Comparison of ENCODE assay signal across 9 cellular contexts in genomic region chr14:94056579-94057308, GRCh38. TPM values are rescaled to one million over a fixed set of nuclear protein-coding genes. Genes with fewer than 3 reads are reported as not detected.
DNase-seq lines count a peak whose midpoint lies in the region; ATAC-seq, FAIRE-seq and TF ChIP-seq lines count a peak whose summit lies in the region.
"Had no signal": no experiment of that assay in that cellular context is flagged by ENCODE, and none has a peak within 500 bp of the region (broad histone marks: within the 10 kb centered on the region; RNA-seq: fewer than 3 reads in every experiment).

No MANE protein-coding gene starts in this region.

- no peaks in the 10 kb centered on the region for H3K27me3 Mint-ChIP-seq in activated naive CD4-positive, alpha-beta T cell treated with anti-CD3 and anti-CD28 coated beads, Interleukin-2, amount 50 U/mL, for 24 hours

- H3K9me3 Mint-ChIP-seq in activated naive CD4-positive, alpha-beta T cell treated with anti-CD3 and anti-CD28 coated beads, Interleukin-2, amount 50 U/mL, for 24 hours, result no peaks in the 10 kb centered on the region

- FAIRE-seq in kidney (lab: Jason Lieb, UNC), result no peak

- H3K9ac ChIP-seq in kidney (ENCODE audit: low read length in 2 of 2), result no peak overlapping the region

- peak; percentile 8 to 23 for DNase-seq in stimulated activated CD8-positive, alpha-beta memory T cell treated with anti-CD3 and anti-CD28 coated beads, Interleukin-15, amount 100 ng/mL, for 48 hours (ENCODE audit: low read depth in 2 of 2)
- no peak for DNase-seq in stimulated activated CD8-positive, alpha-beta memory T cell treated with anti-CD3 and anti-CD28 coated beads, Interleukin-4, amount 100 ng/mL, for 48 hours
- DNase-seq in tibial nerve (ENCODE audit: low spot score in 2 of 2) (no peak), HK-2 (ENCODE audit: unreplicated experiment) (no peak), GM13977 (ENCODE audit: low spot score) (no peak), kidney (no peak)
- DNase-seq: aorta had no signal

- no peak for TF ChIP-seq EP300 in tibial nerve (IDR thresholded peaks at IDR 0.05)

- H3K27ac ChIP-seq in tibial nerve, result peak overlapping the region in 3 of 4 donors; percentile 44 to 65 (median 60)
- H3K27ac ChIP-seq in kidney (ENCODE audit: low read depth in 2 of 2, low read length in 2 of 2), result no peak overlapping the region

- intact Hi-C loops in kidney (cut with DNase I), result no loop called here

- 59 to 60% methylated on average over 6 of the region's 6 CpGs for WGBS in tibial nerve, 2 donors

- peaks cover 68% of the 10 kb centered on the region for H3K4me1 Mint-ChIP-seq in activated naive CD4-positive, alpha-beta T cell treated with anti-CD3 and anti-CD28 coated beads, Interleukin-2, amount 50 U/mL, for 24 hours

- no peak for TF ChIP-seq CTCF in tibial nerve (IDR thresholded peaks at IDR 0.05)
- TF ChIP-seq CTCF in GM13977 (IDR thresholded peaks at IDR 0.05; ENCODE audit: extremely low read depth, insufficient read depth, missing control alignments), result no peak
- TF ChIP-seq CTCF in kidney (IDR thresholded peaks at IDR 0.05; ENCODE audit: borderline replicate concordance, extremely low read depth, insufficient read depth), result no peak

- H3K27ac Mint-ChIP-seq in activated naive CD4-positive, alpha-beta T cell treated with anti-CD3 and anti-CD28 coated beads, Interleukin-2, amount 50 U/mL, for 24 hours, result peak overlapping the region; percentile 68

- no peaks in the 10 kb centered on the region for H3K27me3 ChIP-seq in tibial nerve

- no peaks in the 10 kb centered on the region for H3K9me3 ChIP-seq in tibial nerve
- no peaks in the 10 kb centered on the region for H3K9me3 ChIP-seq in kidney (ENCODE audit: control insufficient read depth in 1 of 2, low read length in 2 of 2)

- no peak for TF ChIP-seq POLR2A in tibial nerve (IDR thresholded peaks at IDR 0.05)

- in situ Hi-C loops in GM13977 (cut with MboI; ENCODE audit: low pct_unique_long_range_greater_than_20kb, low sequenced_read_pairs, unreplicated experiment), result no loop called here

- H3K4me3 ChIP-seq in tibial nerve (no peak overlapping the region), kidney (ENCODE audit: low read length in 2 of 2) (no peak overlapping the region)

- ATAC-seq in HG03025 (IDR thresholded peaks at IDR 0.05; ENCODE audit: low FRiP score, unreplicated experiment), result peak; percentile 76

- H3K36me3 ChIP-seq in tibial nerve, result peaks cover 0 to 99% (median 41%) of the 10 kb centered on the region in 3 donors
- H3K36me3 ChIP-seq in kidney (ENCODE audit: control insufficient read depth in 1 of 2, insufficient read depth in 2 of 2, low read length in 2 of 2), result peaks cover 63 to 84% of the 10 kb centered on the region in 2 donors

- peak overlapping the region; percentile 15 for H3K4me3 Mint-ChIP-seq in activated naive CD4-positive, alpha-beta T cell treated with anti-CD3 and anti-CD28 coated beads, Interleukin-2, amount 50 U/mL, for 24 hours

- H3K36me3 Mint-ChIP-seq in activated naive CD4-positive, alpha-beta T cell treated with anti-CD3 and anti-CD28 coated beads, Interleukin-2, amount 50 U/mL, for 24 hours, result peaks cover 33% of the 10 kb centered on the region

- H3K4me1 ChIP-seq in tibial nerve (peaks cover 0 to 39% (median 5%) of the 10 kb centered on the region in 4 donors), kidney (ENCODE audit: control insufficient read depth in 1 of 2, insufficient read depth in 1 of 2, low read depth in 1 of 2, low read length in 2 of 2) (peaks cover 14 to 20% of the 10 kb centered on the region in 2 donors)

RNA-seq across cellular contexts. Expression of gene DDX24, which starts 24.3 kb away (rescaled TPM):
- total RNA-seq in tibial nerve (100 to 1,000 TPM; 116 to 170 (median 151) TPM), kidney (193 TPM)
- polyA plus RNA-seq in kidney (ENCODE audit: insufficient read depth, low read depth, low replicate concordance), result 139 TPM

RNA-seq across cellular contexts. Expression of gene IFI27L1, which starts 24.4 kb away (rescaled TPM):
- total RNA-seq in tibial nerve (10 to 100 TPM in 2 of 4 donors, 1 to 10 TPM in 2; 2.7 to 14.6 (median 7.2) TPM), kidney (22.5 TPM)
- polyA plus RNA-seq in kidney (ENCODE audit: insufficient read depth, low read depth, low replicate concordance), result 30.6 TPM

RNA-seq across cellular contexts. Expression of gene OTUB2, which starts 30.6 kb away (rescaled TPM):
- total RNA-seq in tibial nerve (under 1 TPM in 3 of 4 donors, not detected in 1; 0.21 to 0.66 (median 0.60) TPM), kidney (1.1 TPM)
- polyA plus RNA-seq in kidney (ENCODE audit: insufficient read depth, low read depth, low replicate concordance), result 1.6 TPM
- polyA plus RNA-seq: aorta had no signal

RNA-seq across cellular contexts. Expression of gene IFI27, which starts 53.8 kb away (rescaled TPM):
- 100 to 1,000 TPM; 118 to 502 (median 368) TPM for total RNA-seq in tibial nerve
- total RNA-seq in kidney, result 143 TPM
- 356 TPM for polyA plus RNA-seq in kidney (ENCODE audit: insufficient read depth, low read depth, low replicate concordance)

RNA-seq across cellular contexts. Expression of gene CCDC197, which starts 59.6 kb away (rescaled TPM):
- not detected for total RNA-seq in tibial nerve
- total RNA-seq in kidney, result not detected
- not detected for polyA plus RNA-seq in kidney (ENCODE audit: insufficient read depth, low read depth, low replicate concordance)
- polyA plus RNA-seq: aorta had no signal

Comparison
In these comparisons a context has a peak if more than half of its experiments do, and no peak if none do; other contexts are left out.
1. DNase-seq: peak in stimulated activated CD8-positive, alpha-beta memory T cell treated with anti-CD3 and anti-CD28 coated beads, Interleukin-15, amount 100 ng/mL, for 48 hours (2 of 2); none in stimulated activated CD8-positive, alpha-beta memory T cell treated with anti-CD3 and anti-CD28 coated beads, Interleukin-4, amount 100 ng/mL, for 48 hours (single experiment), tibial nerve (0 of 2), HK-2 (single experiment), GM13977 (single experiment) and kidney (single experiment).
2. H3K27ac ChIP-seq: peak in tibial nerve (3 of 4); none in kidney (0 of 2).